In the genomic region with DNA sequence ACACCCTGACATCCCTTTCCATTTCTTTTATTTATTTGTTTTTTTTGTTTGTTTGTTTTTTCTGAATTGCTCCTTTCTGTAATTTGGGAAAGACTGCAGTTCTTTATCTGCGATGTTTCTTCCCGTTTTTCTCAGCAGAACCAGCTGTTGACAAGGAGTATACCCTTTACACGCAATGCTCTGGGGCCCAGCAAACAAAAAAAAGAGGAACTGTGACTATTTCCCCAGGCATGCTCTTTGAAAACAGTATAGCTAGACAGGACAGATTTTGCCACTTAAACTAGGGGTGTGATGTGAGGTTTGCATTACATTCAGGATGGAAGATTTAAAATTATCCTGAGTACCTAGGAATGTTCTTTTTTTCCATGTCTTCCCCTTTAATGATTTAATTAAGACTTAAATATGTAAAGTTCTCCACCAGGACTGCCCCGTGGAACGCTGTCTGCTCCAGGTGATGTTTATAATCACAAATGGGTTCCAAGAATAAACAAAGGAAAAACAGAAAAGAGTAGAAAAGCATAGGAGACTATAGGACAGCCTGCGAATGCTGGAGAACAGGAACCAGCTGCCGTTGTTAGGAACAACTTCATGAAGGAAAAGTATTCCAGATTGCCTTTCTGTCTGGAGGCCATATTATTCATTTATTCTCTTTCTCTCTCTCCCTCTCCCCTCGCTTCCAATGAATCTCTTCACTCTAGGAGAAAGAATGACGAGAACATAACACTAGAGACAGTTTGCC, we compare ENCODE assay signal across 1 cellular context.
TF ChIP-seq lines count a peak whose summit lies in the region.

No MANE protein-coding gene starts in this region.

TF ChIP-seq in GM12878, 131 proteins besides CTCF, POLR2A, EP300 and RAD21 (continued from another document and continues in another):
- TF ChIP-seq HSF1 (IDR thresholded peaks at IDR 0.05; ENCODE audit: low read depth, low read length), result no peak
- no peak for TF ChIP-seq MXI1 (IDR thresholded peaks at IDR 0.05; ENCODE audit: low read depth, low read length)
- TF ChIP-seq GABPA (IDR thresholded peaks at IDR 0.05; ENCODE audit: low read depth), result no peak
- TF ChIP-seq, protein P1, sequence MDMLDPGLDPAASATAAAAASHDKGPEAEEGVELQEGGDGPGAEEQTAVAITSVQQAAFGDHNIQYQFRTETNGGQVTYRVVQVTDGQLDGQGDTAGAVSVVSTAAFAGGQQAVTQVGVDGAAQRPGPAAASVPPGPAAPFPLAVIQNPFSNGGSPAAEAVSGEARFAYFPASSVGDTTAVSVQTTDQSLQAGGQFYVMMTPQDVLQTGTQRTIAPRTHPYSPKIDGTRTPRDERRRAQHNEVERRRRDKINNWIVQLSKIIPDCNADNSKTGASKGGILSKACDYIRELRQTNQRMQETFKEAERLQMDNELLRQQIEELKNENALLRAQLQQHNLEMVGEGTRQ (IDR thresholded peaks at IDR 0.05; ENCODE audit: borderline replicate concordance, low read depth, low read length), result no peak
- no peak for TF ChIP-seq IRF5 (IDR thresholded peaks at IDR 0.05; ENCODE audit: borderline replicate concordance)
- TF ChIP-seq, protein P2, sequence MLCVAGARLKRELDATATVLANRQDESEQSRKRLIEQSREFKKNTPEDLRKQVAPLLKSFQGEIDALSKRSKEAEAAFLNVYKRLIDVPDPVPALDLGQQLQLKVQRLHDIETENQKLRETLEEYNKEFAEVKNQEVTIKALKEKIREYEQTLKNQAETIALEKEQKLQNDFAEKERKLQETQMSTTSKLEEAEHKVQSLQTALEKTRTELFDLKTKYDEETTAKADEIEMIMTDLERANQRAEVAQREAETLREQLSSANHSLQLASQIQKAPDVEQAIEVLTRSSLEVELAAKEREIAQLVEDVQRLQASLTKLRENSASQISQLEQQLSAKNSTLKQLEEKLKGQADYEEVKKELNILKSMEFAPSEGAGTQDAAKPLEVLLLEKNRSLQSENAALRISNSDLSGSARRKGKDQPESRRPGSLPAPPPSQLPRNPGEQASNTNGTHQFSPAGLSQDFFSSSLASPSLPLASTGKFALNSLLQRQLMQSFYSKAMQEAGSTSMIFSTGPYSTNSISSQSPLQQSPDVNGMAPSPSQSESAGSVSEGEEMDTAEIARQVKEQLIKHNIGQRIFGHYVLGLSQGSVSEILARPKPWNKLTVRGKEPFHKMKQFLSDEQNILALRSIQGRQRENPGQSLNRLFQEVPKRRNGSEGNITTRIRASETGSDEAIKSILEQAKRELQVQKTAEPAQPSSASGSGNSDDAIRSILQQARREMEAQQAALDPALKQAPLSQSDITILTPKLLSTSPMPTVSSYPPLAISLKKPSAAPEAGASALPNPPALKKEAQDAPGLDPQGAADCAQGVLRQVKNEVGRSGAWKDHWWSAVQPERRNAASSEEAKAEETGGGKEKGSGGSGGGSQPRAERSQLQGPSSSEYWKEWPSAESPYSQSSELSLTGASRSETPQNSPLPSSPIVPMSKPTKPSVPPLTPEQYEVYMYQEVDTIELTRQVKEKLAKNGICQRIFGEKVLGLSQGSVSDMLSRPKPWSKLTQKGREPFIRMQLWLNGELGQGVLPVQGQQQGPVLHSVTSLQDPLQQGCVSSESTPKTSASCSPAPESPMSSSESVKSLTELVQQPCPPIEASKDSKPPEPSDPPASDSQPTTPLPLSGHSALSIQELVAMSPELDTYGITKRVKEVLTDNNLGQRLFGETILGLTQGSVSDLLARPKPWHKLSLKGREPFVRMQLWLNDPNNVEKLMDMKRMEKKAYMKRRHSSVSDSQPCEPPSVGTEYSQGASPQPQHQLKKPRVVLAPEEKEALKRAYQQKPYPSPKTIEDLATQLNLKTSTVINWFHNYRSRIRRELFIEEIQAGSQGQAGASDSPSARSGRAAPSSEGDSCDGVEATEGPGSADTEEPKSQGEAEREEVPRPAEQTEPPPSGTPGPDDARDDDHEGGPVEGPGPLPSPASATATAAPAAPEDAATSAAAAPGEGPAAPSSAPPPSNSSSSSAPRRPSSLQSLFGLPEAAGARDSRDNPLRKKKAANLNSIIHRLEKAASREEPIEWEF (IDR thresholded peaks at IDR 0.05; ENCODE audit: insufficient replicate concordance, low read depth, low read length), result peak; percentile 20
- no peak for TF ChIP-seq BRCA1 (IDR thresholded peaks at IDR 0.05; ENCODE audit: low read depth, low read length)
- TF ChIP-seq MYB (IDR thresholded peaks at IDR 0.05; ENCODE audit: borderline replicate concordance, low read depth, low read length), result no peak
- no peak for TF ChIP-seq CHD2 (IDR thresholded peaks at IDR 0.05; ENCODE audit: borderline replicate concordance, low read depth, low read length)
- TF ChIP-seq ZNF207 (IDR thresholded peaks at IDR 0.05; ENCODE audit: borderline replicate concordance), result no peak
- TF ChIP-seq ESRRA (IDR thresholded peaks at IDR 0.05; ENCODE audit: low read length), result no peak
- TF ChIP-seq SMC3 (IDR thresholded peaks at IDR 0.05; ENCODE audit: borderline replicate concordance, low read length), result no peak
- TF ChIP-seq SPI1 (IDR thresholded peaks at IDR 0.05; ENCODE audit: borderline replicate concordance, insufficient read depth, low read depth, low read length), result peak; percentile 98
- TF ChIP-seq JUND (IDR thresholded peaks at IDR 0.05; ENCODE audit: low read depth, low read length), result no peak
- no peak for TF ChIP-seq RELA (IDR thresholded peaks at IDR 0.05; ENCODE audit: borderline replicate concordance, partially characterized antibody)
- no peak for TF ChIP-seq NKRF (conservative IDR thresholded peaks at IDR 0.05)
- TF ChIP-seq NFYA (IDR thresholded peaks at IDR 0.05; ENCODE audit: borderline replicate concordance, low read depth, low read length), result no peak
- TF ChIP-seq EGR1 (IDR thresholded peaks at IDR 0.05; ENCODE audit: borderline replicate concordance in 1 of 2, low read depth in 2 of 2, low read length in 2 of 2), result no peak
- TF ChIP-seq CEBPB (IDR thresholded peaks at IDR 0.05; ENCODE audit: borderline replicate concordance in 1 of 2, low read depth in 2 of 2, low read length in 2 of 2), result no peak
- TF ChIP-seq, protein P3, sequence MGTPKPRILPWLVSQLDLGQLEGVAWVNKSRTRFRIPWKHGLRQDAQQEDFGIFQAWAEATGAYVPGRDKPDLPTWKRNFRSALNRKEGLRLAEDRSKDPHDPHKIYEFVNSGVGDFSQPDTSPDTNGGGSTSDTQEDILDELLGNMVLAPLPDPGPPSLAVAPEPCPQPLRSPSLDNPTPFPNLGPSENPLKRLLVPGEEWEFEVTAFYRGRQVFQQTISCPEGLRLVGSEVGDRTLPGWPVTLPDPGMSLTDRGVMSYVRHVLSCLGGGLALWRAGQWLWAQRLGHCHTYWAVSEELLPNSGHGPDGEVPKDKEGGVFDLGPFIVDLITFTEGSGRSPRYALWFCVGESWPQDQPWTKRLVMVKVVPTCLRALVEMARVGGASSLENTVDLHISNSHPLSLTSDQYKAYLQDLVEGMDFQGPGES (IDR thresholded peaks at IDR 0.05), result no peak
- TF ChIP-seq BACH1 (IDR thresholded peaks at IDR 0.05; ENCODE audit: borderline replicate concordance), result no peak
- no peak for TF ChIP-seq SUZ12 (IDR thresholded peaks at IDR 0.05; ENCODE audit: unreplicated experiment)
- TF ChIP-seq HDAC6 (IDR thresholded peaks at IDR 0.05; ENCODE audit: unreplicated experiment), result no peak
- TF ChIP-seq EZH2 (IDR thresholded peaks at IDR 0.05; ENCODE audit: borderline replicate concordance, control insufficient read depth, low read depth, low read length), result no peak
- TF ChIP-seq ETV6 (conservative IDR thresholded peaks at IDR 0.05 in 1 of 2, IDR thresholded peaks at IDR 0.05 in 1 of 2; ENCODE audit: borderline replicate concordance in 1 of 2, low read depth in 1 of 2), result no peak
- TF ChIP-seq BCL11A (IDR thresholded peaks at IDR 0.05; ENCODE audit: low read depth, low read length), result 0 out of 2 replicates have a peak, but pooled peaks have one; percentile 42
- TF ChIP-seq, protein P4, sequence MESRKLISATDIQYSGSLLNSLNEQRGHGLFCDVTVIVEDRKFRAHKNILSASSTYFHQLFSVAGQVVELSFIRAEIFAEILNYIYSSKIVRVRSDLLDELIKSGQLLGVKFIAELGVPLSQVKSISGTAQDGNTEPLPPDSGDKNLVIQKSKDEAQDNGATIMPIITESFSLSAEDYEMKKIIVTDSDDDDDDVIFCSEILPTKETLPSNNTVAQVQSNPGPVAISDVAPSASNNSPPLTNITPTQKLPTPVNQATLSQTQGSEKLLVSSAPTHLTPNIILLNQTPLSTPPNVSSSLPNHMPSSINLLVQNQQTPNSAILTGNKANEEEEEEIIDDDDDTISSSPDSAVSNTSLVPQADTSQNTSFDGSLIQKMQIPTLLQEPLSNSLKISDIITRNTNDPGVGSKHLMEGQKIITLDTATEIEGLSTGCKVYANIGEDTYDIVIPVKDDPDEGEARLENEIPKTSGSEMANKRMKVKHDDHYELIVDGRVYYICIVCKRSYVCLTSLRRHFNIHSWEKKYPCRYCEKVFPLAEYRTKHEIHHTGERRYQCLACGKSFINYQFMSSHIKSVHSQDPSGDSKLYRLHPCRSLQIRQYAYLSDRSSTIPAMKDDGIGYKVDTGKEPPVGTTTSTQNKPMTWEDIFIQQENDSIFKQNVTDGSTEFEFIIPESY (IDR thresholded peaks at IDR 0.05), result no peak
- TF ChIP-seq PML (IDR thresholded peaks at IDR 0.05; ENCODE audit: low read length), result no peak
- TF ChIP-seq NR2C1 (IDR thresholded peaks at IDR 0.05), result no peak
- no peak for TF ChIP-seq MLLT1 (IDR thresholded peaks at IDR 0.05)
- no peak for TF ChIP-seq ATF2 (IDR thresholded peaks at IDR 0.05; ENCODE audit: low read length)
- no peak for TF ChIP-seq RAD51 (IDR thresholded peaks at IDR 0.05)
- TF ChIP-seq NRF1 (conservative IDR thresholded peaks at IDR 0.05; ENCODE audit: low read depth, low read length), result no peak
- no peak for TF ChIP-seq SMAD5 (IDR thresholded peaks at IDR 0.05; ENCODE audit: low read depth)
- TF ChIP-seq ASH2L (IDR thresholded peaks at IDR 0.05; ENCODE audit: borderline replicate concordance, low read depth), result no peak
- TF ChIP-seq TAF1 (IDR thresholded peaks at IDR 0.05; ENCODE audit: borderline replicate concordance, low read depth, low read length), result no peak
- TF ChIP-seq NR2F1 (conservative IDR thresholded peaks at IDR 0.05), result no peak
- no peak for TF ChIP-seq SP1 (IDR thresholded peaks at IDR 0.05; ENCODE audit: low read depth, low read length)
- no peak for TF ChIP-seq KAT2A (conservative IDR thresholded peaks at IDR 0.05; ENCODE audit: control insufficient read depth, low read depth, low read length)
